Comparison of ENCODE assay signal across 2 cellular contexts in the genomic region with DNA sequence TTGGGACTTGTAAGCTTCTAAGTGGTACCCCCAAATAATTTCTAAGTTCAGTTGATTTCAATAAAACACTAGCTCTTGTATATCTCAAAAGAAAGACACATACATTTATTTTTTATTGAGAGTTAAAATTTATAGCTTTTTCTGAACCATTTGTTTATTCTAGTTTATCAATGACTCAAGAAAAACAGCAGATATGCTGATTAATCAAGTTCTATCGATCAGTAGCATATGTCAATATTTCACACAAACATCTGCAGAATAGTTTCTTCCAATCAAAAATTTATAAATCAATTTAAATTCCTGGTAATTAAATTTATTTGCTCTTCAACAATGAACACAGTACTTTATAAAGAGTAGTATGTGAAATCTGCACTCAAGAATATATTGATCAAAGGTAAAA.
TF ChIP-seq lines count a peak whose summit lies in the region.

No MANE protein-coding gene starts in this region.

TF ChIP-seq in K562, 482 proteins besides CTCF, POLR2A, EP300 and RAD21:
- peak; percentile 12; the same call in 1 of the 2 replicates for TF ChIP-seq ZNF316 (IDR thresholded peaks at IDR 0.05)
- TF ChIP-seq PML (IDR thresholded peaks at IDR 0.05; ENCODE audit: low read length), result no peak
- TF ChIP-seq POLR3G (IDR thresholded peaks at IDR 0.05; ENCODE audit: extremely low read depth, insufficient read length, insufficient replicate concordance), result no peak
- no peak for TF ChIP-seq ESRRB (CRISPR knock-in tag; IDR thresholded peaks at IDR 0.05; ENCODE audit: borderline replicate concordance)
TF ChIP-seq in K562: peak in this region for 1.

TF ChIP-seq in SK-N-SH, 30 proteins besides CTCF, POLR2A, EP300 and RAD21:
- TF ChIP-seq, protein P1, sequence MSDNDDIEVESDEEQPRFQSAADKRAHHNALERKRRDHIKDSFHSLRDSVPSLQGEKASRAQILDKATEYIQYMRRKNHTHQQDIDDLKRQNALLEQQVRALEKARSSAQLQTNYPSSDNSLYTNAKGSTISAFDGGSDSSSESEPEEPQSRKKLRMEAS (IDR thresholded peaks at IDR 0.05; ENCODE audit: low read depth), result no peak
- TF ChIP-seq TCF12 (IDR thresholded peaks at IDR 0.05) (no peak), SMC3 (IDR thresholded peaks at IDR 0.05; ENCODE audit: low read depth, low read length) (no peak), RFX5 (IDR thresholded peaks at IDR 0.05; ENCODE audit: low read length) (no peak), SIN3A (IDR thresholded peaks at IDR 0.05; ENCODE audit: borderline replicate concordance, low read depth, low read length) (no peak), TAF1 (IDR thresholded peaks at IDR 0.05; ENCODE audit: borderline replicate concordance, low read depth, low read length) (no peak), FOXM1 (IDR thresholded peaks at IDR 0.05; ENCODE audit: low read depth) (no peak), GABPA (IDR thresholded peaks at IDR 0.05; ENCODE audit: low read depth) (no peak), EZH2phosphoT487 (IDR thresholded peaks at IDR 0.05; ENCODE audit: borderline replicate concordance, low read depth) (no peak)
